ENCODE assay signal across 8 cellular contexts in genomic region chr16:1300664-1301476, GRCh38. TPM values are rescaled to one million over a fixed set of nuclear protein-coding genes. Genes with fewer than 3 reads are reported as not detected.
DNase-seq lines count a peak whose midpoint lies in the region; ATAC-seq and TF ChIP-seq lines count a peak whose summit lies in the region.

No MANE protein-coding gene starts in this region.

- peak overlapping the region; percentile 25 for H2AFZ ChIP-seq in HCT116 (ENCODE audit: low read depth, low read length, poor library complexity, severe bottlenecking)

- POLR2A ChIA-PET in HCT116 (lab: Charles Lee), result no interaction called here

- H3K27me3 ChIP-seq in HCT116 (ENCODE audit: insufficient read depth, low read length) (no peaks in the 10 kb centered on the region), cardiac muscle cell (no peaks in the 10 kb centered on the region), rectal smooth muscle tissue (ENCODE audit: control insufficient read depth, insufficient read depth, low read length) (peaks cover 23% of the 10 kb centered on the region), aorta (ENCODE audit: control insufficient read depth in 1 of 2, insufficient read depth in 2 of 2, low read length in 1 of 2) (no peaks in the 10 kb centered on the region)

- no peaks in the 10 kb centered on the region for H3K36me3 Mint-ChIP-seq in activated naive CD4-positive, alpha-beta T cell treated with anti-CD3 and anti-CD28 coated beads, Interleukin-2, amount 10 ng/mL, durations not matched to agents 7 days and 5 days

- intact Hi-C loops in HCT116 (cut with micrococcal nuclease), result no loop called here
- intact Hi-C loops in aorta (cut with DNase I), result loop anchor here in 1 of 2 donors (10.0 kb wide), 1 partner anchor 114 kb away; the partner anchor contains the start of gene UNKL

- RAD21 ChIA-PET in HCT116 (lab: Charles Lee; ENCODE audit: low non-redundant PET in 1 of 2, low total read pairs in 2 of 2, uncharacterized antibody in 2 of 2, unreplicated experiment in 2 of 2), result no interaction called here

- CTCF ChIA-PET in HCT116 (lab: Charles Lee), result interaction anchor here (0.6 kb wide), 1 partner anchor 57 kb away, joined by 3 read pairs; no protein-coding TSS in a partner anchor
- CTCF ChIA-PET in activated naive CD4-positive, alpha-beta T cell treated with anti-CD3 and anti-CD28 coated beads, Interleukin-2, amount 10 ng/mL, durations not matched to agents 7 days and 5 days (lab: Charles Lee), result interaction anchor here (0.6 to 1.3 kb wide), 5 partner anchors 11 to 56 kb away, joined by 3 to 5 read pairs (median 3); no protein-coding TSS in a partner anchor

- H3K27ac ChIP-seq in HCT116 (ENCODE audit: low read depth, low read length), result peak overlapping the region; percentile 96; the same call in 1 of the 2 replicates
- no peak overlapping the region for H3K27ac ChIP-seq in cardiac muscle cell
- H3K27ac ChIP-seq in rectal smooth muscle tissue (ENCODE audit: low read depth, low read length), result no peak overlapping the region
- H3K27ac ChIP-seq in aorta (ENCODE audit: low read depth in 1 of 2, low read length in 2 of 2), result no peak overlapping the region

- H3K36me3 ChIP-seq in HCT116 (ENCODE audit: control insufficient read depth in 1 of 2, insufficient read depth in 2 of 2, low read length in 2 of 2) (no peaks in the 10 kb centered on the region), cardiac muscle cell (no peaks in the 10 kb centered on the region), rectal smooth muscle tissue (ENCODE audit: control insufficient read depth, insufficient read depth, low read length) (no peaks in the 10 kb centered on the region), aorta (ENCODE audit: control insufficient read depth in 1 of 2, insufficient read depth in 2 of 2, low read length in 1 of 2) (no peaks in the 10 kb centered on the region)

- peak; percentile 65 for ATAC-seq in HCT116
- peak; percentile 67 for ATAC-seq in aorta (ENCODE audit: low FRiP score)
- ATAC-seq in HG02623 (IDR thresholded peaks at IDR 0.05; ENCODE audit: unreplicated experiment), result no peak

- peaks cover 34% of the 10 kb centered on the region for H3K4me1 Mint-ChIP-seq in activated naive CD4-positive, alpha-beta T cell treated with anti-CD3 and anti-CD28 coated beads, Interleukin-2, amount 10 ng/mL, durations not matched to agents 7 days and 5 days

- H3K79me2 ChIP-seq in HCT116 (ENCODE audit: insufficient read depth, low read length), result no peaks in the 10 kb centered on the region

- H3K4me1 ChIP-seq in HCT116 (ENCODE audit: control insufficient read depth in 1 of 2, insufficient read depth in 2 of 2, low read length in 2 of 2), result peaks cover 57 to 95% of the 10 kb centered on the region in 2 experiments
- H3K4me1 ChIP-seq in cardiac muscle cell (ENCODE audit: low read depth), result peaks cover 8% of the 10 kb centered on the region
- no peaks in the 10 kb centered on the region for H3K4me1 ChIP-seq in rectal smooth muscle tissue (ENCODE audit: control insufficient read depth, insufficient read depth, low read length)
- H3K4me1 ChIP-seq in aorta (ENCODE audit: control insufficient read depth in 1 of 2, insufficient read depth in 2 of 2, low read length in 2 of 2), result no peaks in the 10 kb centered on the region

- H3K9me2 ChIP-seq in HCT116 (ENCODE audit: insufficient read depth), result no peaks in the 10 kb centered on the region

- no peaks in the 10 kb centered on the region for H3K9me3 ChIP-seq in HCT116 (ENCODE audit: control insufficient read depth in 1 of 2, insufficient read depth in 1 of 2, low read depth in 1 of 2, low read length in 2 of 2)
- no peaks in the 10 kb centered on the region for H3K9me3 ChIP-seq in cardiac muscle cell (ENCODE audit: low read depth)
- H3K9me3 ChIP-seq in aorta (ENCODE audit: control insufficient read depth, low read length), result no peaks in the 10 kb centered on the region

- TF ChIP-seq RAD21 in HCT116 (IDR thresholded peaks at IDR 0.05; ENCODE audit: low read depth), result no peak

- peak; percentile 5 to 48 for DNase-seq in AML-193 (lab: John Stamatoyannopoulos, UW)
- DNase-seq in HCT116 (ENCODE audit: low read depth, low spot score), result no peak
- peak; percentile 57 for DNase-seq in SK-N-DZ (ENCODE audit: low spot score)
- peak; percentile 84 for DNase-seq in activated naive CD4-positive, alpha-beta T cell treated with anti-CD3 and anti-CD28 coated beads, Interleukin-2, amount 10 ng/mL, durations not matched to agents 7 days and 5 days
- DNase-seq in cardiac muscle cell (ENCODE audit: low read depth in 1 of 2, low spot score in 1 of 2), result peak; percentile 62 to 81
- peak; percentile 80 to 88 for DNase-seq in aorta

- H3K4me3 ChIP-seq in HCT116 (replicated peaks in 1 of 2; ENCODE audit: low read depth in 1 of 2, low read length in 2 of 2) (peak overlapping the region; percentile 16 to 24; a peak in 3 of 4 replicates), cardiac muscle cell (no peak overlapping the region), rectal smooth muscle tissue (ENCODE audit: low read length) (peak overlapping the region; percentile 36), aorta (ENCODE audit: low read length in 2 of 2) (no peak overlapping the region)

- H4K20me1 ChIP-seq in HCT116 (ENCODE audit: insufficient read depth), result no peaks in the 10 kb centered on the region

- TF ChIP-seq CTCF in HCT116 (IDR thresholded peaks at IDR 0.05 in 2 of 3, conservative IDR thresholded peaks at IDR 0.05 in 1 of 3; ENCODE audit: borderline replicate concordance in 1 of 3, insufficient read depth in 1 of 3, low read depth in 2 of 3, low read length in 2 of 3), result peak in 2 of 3 experiments; percentile 80 to 89; a peak in 4 of 6 replicates
- TF ChIP-seq CTCF in cardiac muscle cell (IDR thresholded peaks at IDR 0.05; ENCODE audit: low read depth, low read length), result peak; percentile 83

- WGBS in aorta, 2 donors, result 9 to 10% methylated on average over 30 to 42 of the region's 42 CpGs

- no peak for TF ChIP-seq POLR2A in HCT116 (IDR thresholded peaks at IDR 0.05; ENCODE audit: borderline replicate concordance, extremely low read depth, insufficient read depth, insufficient read length)

- H3K4me2 ChIP-seq in HCT116 (ENCODE audit: low read length), result peak overlapping the region; percentile 65

- H3K9ac ChIP-seq in HCT116 (ENCODE audit: low read length), result peak overlapping the region; percentile 51
- no peak overlapping the region for H3K9ac ChIP-seq in rectal smooth muscle tissue (ENCODE audit: low read length)

- no TSS peak for BruUV-seq in HCT116 (replicated peaks; lab: Mats Ljungman, UMichigan)

- no peak overlapping the region for H3K27ac Mint-ChIP-seq in activated naive CD4-positive, alpha-beta T cell treated with anti-CD3 and anti-CD28 coated beads, Interleukin-2, amount 10 ng/mL, durations not matched to agents 7 days and 5 days

- peaks cover 49% of the 10 kb centered on the region for H3K27me3 Mint-ChIP-seq in activated naive CD4-positive, alpha-beta T cell treated with anti-CD3 and anti-CD28 coated beads, Interleukin-2, amount 10 ng/mL, durations not matched to agents 7 days and 5 days

- H3K9me3 Mint-ChIP-seq in activated naive CD4-positive, alpha-beta T cell treated with anti-CD3 and anti-CD28 coated beads, Interleukin-2, amount 10 ng/mL, durations not matched to agents 7 days and 5 days, result no peaks in the 10 kb centered on the region

- H3K4me3 Mint-ChIP-seq in activated naive CD4-positive, alpha-beta T cell treated with anti-CD3 and anti-CD28 coated beads, Interleukin-2, amount 10 ng/mL, durations not matched to agents 7 days and 5 days, result no peak overlapping the region

TF ChIP-seq in HCT116, 20 proteins besides CTCF, POLR2A, EP300 and RAD21 (continues in another document):
- no peak for TF ChIP-seq ATF3 (IDR thresholded peaks at IDR 0.05)
- no peak for TF ChIP-seq FOSL1 (IDR thresholded peaks at IDR 0.05; ENCODE audit: low read depth)
- TF ChIP-seq SP1 (IDR thresholded peaks at IDR 0.05; ENCODE audit: low read depth), result no peak
- TF ChIP-seq POLR2AphosphoS5 (IDR thresholded peaks at IDR 0.05; ENCODE audit: low read depth, low read length), result peak; percentile 36; the same call in 1 of the 2 replicates

RNA-seq across cellular contexts. Expression of gene UBE2I, which starts 8.6 kb away (rescaled TPM):
- total RNA-seq in HCT116 (2021; ENCODE audit: unreplicated experiment), result 212 TPM
- 96.9 and 135 TPM in 2 replicates for polyA plus RNA-seq in HCT116 (2012)
- polyA plus RNA-seq in SK-N-DZ (2014; cell fraction: cytosol; rRNA removed), result 102 and 125 TPM in 2 replicates
- polyA plus RNA-seq in SK-N-DZ (2014; cell fraction: nucleus; rRNA removed), result 132 and 304 TPM in 2 replicates
- total RNA-seq in cardiac muscle cell, result 75.4 and 81.4 TPM in 2 replicates
- polyA plus RNA-seq in cardiac muscle cell, result 156 and 157 TPM in 2 replicates
- 10 to 100 TPM; 81.7 to 86.7 TPM for total RNA-seq in aorta
- 10 to 100 TPM; 35.7 to 63.1 TPM for polyA plus RNA-seq in aorta

RNA-seq across cellular contexts. Expression of gene BAIAP3, which starts 32.6 kb away (rescaled TPM):
- total RNA-seq in HCT116 (2021; ENCODE audit: unreplicated experiment) (44.7 TPM), cardiac muscle cell (7.4 and 8.1 TPM in 2 replicates), aorta (1 to 10 TPM; 1.2 to 3.1 TPM)
- polyA plus RNA-seq in HCT116 (2012), result 37.2 and 44.8 TPM in 2 replicates
- 0.51 and 1.2 TPM in 2 replicates for polyA plus RNA-seq in SK-N-DZ (2014; cell fraction: cytosol; rRNA removed)
- polyA plus RNA-seq in SK-N-DZ (2014; cell fraction: nucleus; rRNA removed), result 7.5 and 9.9 TPM in 2 replicates
- polyA plus RNA-seq in cardiac muscle cell (2.7 and 7.7 TPM in 2 replicates), aorta (1 to 10 TPM; 1.1 to 2.6 TPM)

RNA-seq across cellular contexts. Expression of gene TPSD1, which starts 45.0 kb away (rescaled TPM):
- total RNA-seq in HCT116 (2021; ENCODE audit: unreplicated experiment) (not detected), cardiac muscle cell (not detected in 2 replicates), aorta (not detected)
- polyA plus RNA-seq in HCT116 (2012), result not detected in 2 replicates
- polyA plus RNA-seq in SK-N-DZ (2014; cell fraction: cytosol; rRNA removed), result not detected in 2 replicates
- polyA plus RNA-seq in SK-N-DZ (2014; cell fraction: nucleus; rRNA removed), result 0.47 TPM in 1 of 2 replicates, not detected in the other
- polyA plus RNA-seq in cardiac muscle cell (not detected in 2 replicates), aorta (under 1 TPM in 1 of 2 donors, not detected in 1; 0.38 TPM)

RNA-seq across cellular contexts. Expression of gene TSR3, which starts 50.8 kb away (rescaled TPM):
- 52.7 TPM for total RNA-seq in HCT116 (2021; ENCODE audit: unreplicated experiment)
- polyA plus RNA-seq in HCT116 (2012), result 40.4 and 42.8 TPM in 2 replicates
- 104 and 120 TPM in 2 replicates for polyA plus RNA-seq in SK-N-DZ (2014; cell fraction: cytosol; rRNA removed)
- 72.6 and 86.5 TPM in 2 replicates for polyA plus RNA-seq in SK-N-DZ (2014; cell fraction: nucleus; rRNA removed)
- total RNA-seq in cardiac muscle cell, result 119 and 125 TPM in 2 replicates
- 157 and 173 TPM in 2 replicates for polyA plus RNA-seq in cardiac muscle cell
- 10 to 100 TPM; 32.1 to 37.5 TPM for total RNA-seq in aorta
- polyA plus RNA-seq in aorta, result 10 to 100 TPM; 68.4 to 88.0 TPM

RNA-seq across cellular contexts. Expression of gene GNPTG, which starts 50.9 kb away (rescaled TPM):
- total RNA-seq in HCT116 (2021; ENCODE audit: unreplicated experiment) (35.2 TPM), cardiac muscle cell (60.3 and 62.7 TPM in 2 replicates), aorta (10 to 100 TPM; 45.3 to 55.1 TPM)
- polyA plus RNA-seq in HCT116 (2012), result 31.4 and 34.6 TPM in 2 replicates
- 25.5 and 25.8 TPM in 2 replicates for polyA plus RNA-seq in SK-N-DZ (2014; cell fraction: cytosol; rRNA removed)
- polyA plus RNA-seq in SK-N-DZ (2014; cell fraction: nucleus; rRNA removed), result 105 and 130 TPM in 2 replicates
- polyA plus RNA-seq in cardiac muscle cell (42.5 and 57.0 TPM in 2 replicates), aorta (10 to 100 TPM; 33.7 to 74.1 TPM)

Comparison
In these comparisons a context has a peak if more than half of its experiments do, and no peak if none do; other contexts are left out.
1. H3K4me3 ChIP-seq: peak in HCT116 (2 of 2) and rectal smooth muscle tissue (single experiment); none in cardiac muscle cell (single experiment) and aorta (0 of 2).